8 cellular contexts compared by ENCODE assay signal in genomic region chr3:72347819-72348319, GRCh38.
DNase-seq lines count a peak whose midpoint lies in the region; ATAC-seq and TF ChIP-seq lines count a peak whose summit lies in the region.

No MANE protein-coding gene starts in this region.

- TF ChIP-seq CTCF in GM12865 (IDR thresholded peaks at IDR 0.05; ENCODE audit: insufficient read depth, low read depth, low read length, missing control alignments) = peak; percentile 14
- TF ChIP-seq CTCF in WTC11 (IDR thresholded peaks at IDR 0.05) = no peak
- TF ChIP-seq CTCF in tibial nerve (IDR thresholded peaks at IDR 0.05) = no peak

- TF ChIP-seq EP300 in tibial nerve (IDR thresholded peaks at IDR 0.05) = peak; percentile 36 to 83

- ATAC-seq in HG03060 (IDR thresholded peaks at IDR 0.05; ENCODE audit: low read depth, unreplicated experiment) (peak; percentile 49), WTC11 (peak; percentile 94), GM18867 (IDR thresholded peaks at IDR 0.05; ENCODE audit: unreplicated experiment) (no peak)

- peak overlapping the region in 2 of 4 donors; percentile 35 for H3K27ac ChIP-seq in tibial nerve

- POLR2A ChIA-PET in WTC11 (lab: Charles Lee) = no interaction called here

- no peaks in the 10 kb centered on the region for H3K9me3 ChIP-seq in tibial nerve

- peaks cover 18% of the 10 kb centered on the region for H3K4me1 Mint-ChIP-seq in WTC11

- no peaks in the 10 kb centered on the region for H3K27me3 ChIP-seq in tibial nerve

- CTCF ChIA-PET in WTC11 (lab: Charles Lee) = interaction anchor here (0.9 to 1.2 kb wide), 9 partner anchors 8 to 318 kb away, joined by 3 to 5 read pairs (median 3); no protein-coding TSS in a partner anchor

- H3K27me3 Mint-ChIP-seq in WTC11 (ENCODE audit: low read depth) = no peaks in the 10 kb centered on the region

- H3K36me3 Mint-ChIP-seq in WTC11 = no peaks in the 10 kb centered on the region

- H3K27ac Mint-ChIP-seq in WTC11 = no peak overlapping the region

- H3K36me3 ChIP-seq in tibial nerve = no peaks in the 10 kb centered on the region

- no peak overlapping the region for H3K4me3 Mint-ChIP-seq in WTC11

- H3K4me1 ChIP-seq in tibial nerve = peaks cover 0 to 22% (median 5%) of the 10 kb centered on the region in 4 donors

- 67 to 72% methylated on average over 20 of the region's 20 CpGs for WGBS in tibial nerve, 2 donors

- DNase-seq in GM12865 (ENCODE audit: low read depth) (peak; percentile 84), WTC11 (ENCODE audit: low spot score) (peak; percentile 66), ecto neural progenitor cell (ENCODE audit: low spot score) (peak; percentile 73), myocyte (ENCODE audit: low read depth) (peak; percentile 92), tibial nerve (ENCODE audit: low spot score in 2 of 2) (peak; percentile 39 to 82), OCI-M1 (lab: John Stamatoyannopoulos, UW) (no peak)

- no peak for TF ChIP-seq POLR2A in tibial nerve (IDR thresholded peaks at IDR 0.05)

- H3K4me3 ChIP-seq in GM12865 (ENCODE audit: low read depth, low read length) (no peak overlapping the region), tibial nerve (no peak overlapping the region)

- peaks cover 6% of the 10 kb centered on the region for H3K9me3 Mint-ChIP-seq in WTC11

TF ChIP-seq in WTC11, 78 proteins besides CTCF, POLR2A, EP300 and RAD21 (continues in another document):
- TF ChIP-seq, protein P1, sequence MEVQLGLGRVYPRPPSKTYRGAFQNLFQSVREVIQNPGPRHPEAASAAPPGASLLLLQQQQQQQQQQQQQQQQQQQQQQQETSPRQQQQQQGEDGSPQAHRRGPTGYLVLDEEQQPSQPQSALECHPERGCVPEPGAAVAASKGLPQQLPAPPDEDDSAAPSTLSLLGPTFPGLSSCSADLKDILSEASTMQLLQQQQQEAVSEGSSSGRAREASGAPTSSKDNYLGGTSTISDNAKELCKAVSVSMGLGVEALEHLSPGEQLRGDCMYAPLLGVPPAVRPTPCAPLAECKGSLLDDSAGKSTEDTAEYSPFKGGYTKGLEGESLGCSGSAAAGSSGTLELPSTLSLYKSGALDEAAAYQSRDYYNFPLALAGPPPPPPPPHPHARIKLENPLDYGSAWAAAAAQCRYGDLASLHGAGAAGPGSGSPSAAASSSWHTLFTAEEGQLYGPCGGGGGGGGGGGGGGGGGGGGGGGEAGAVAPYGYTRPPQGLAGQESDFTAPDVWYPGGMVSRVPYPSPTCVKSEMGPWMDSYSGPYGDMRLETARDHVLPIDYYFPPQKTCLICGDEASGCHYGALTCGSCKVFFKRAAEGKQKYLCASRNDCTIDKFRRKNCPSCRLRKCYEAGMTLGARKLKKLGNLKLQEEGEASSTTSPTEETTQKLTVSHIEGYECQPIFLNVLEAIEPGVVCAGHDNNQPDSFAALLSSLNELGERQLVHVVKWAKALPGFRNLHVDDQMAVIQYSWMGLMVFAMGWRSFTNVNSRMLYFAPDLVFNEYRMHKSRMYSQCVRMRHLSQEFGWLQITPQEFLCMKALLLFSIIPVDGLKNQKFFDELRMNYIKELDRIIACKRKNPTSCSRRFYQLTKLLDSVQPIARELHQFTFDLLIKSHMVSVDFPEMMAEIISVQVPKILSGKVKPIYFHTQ (CRISPR knock-in tag; IDR thresholded peaks at IDR 0.05) = no peak
- TF ChIP-seq SOX15 (CRISPR knock-in tag; IDR thresholded peaks at IDR 0.05) (no peak), ATF6 (CRISPR knock-in tag; IDR thresholded peaks at IDR 0.05) (no peak), TP53 (CRISPR knock-in tag; IDR thresholded peaks at IDR 0.05) (no peak), TEAD4 (CRISPR knock-in tag; IDR thresholded peaks at IDR 0.05) (no peak), ELF4 (CRISPR knock-in tag; IDR thresholded peaks at IDR 0.05; ENCODE audit: low read depth) (no peak)
- TF ChIP-seq, protein P2, sequence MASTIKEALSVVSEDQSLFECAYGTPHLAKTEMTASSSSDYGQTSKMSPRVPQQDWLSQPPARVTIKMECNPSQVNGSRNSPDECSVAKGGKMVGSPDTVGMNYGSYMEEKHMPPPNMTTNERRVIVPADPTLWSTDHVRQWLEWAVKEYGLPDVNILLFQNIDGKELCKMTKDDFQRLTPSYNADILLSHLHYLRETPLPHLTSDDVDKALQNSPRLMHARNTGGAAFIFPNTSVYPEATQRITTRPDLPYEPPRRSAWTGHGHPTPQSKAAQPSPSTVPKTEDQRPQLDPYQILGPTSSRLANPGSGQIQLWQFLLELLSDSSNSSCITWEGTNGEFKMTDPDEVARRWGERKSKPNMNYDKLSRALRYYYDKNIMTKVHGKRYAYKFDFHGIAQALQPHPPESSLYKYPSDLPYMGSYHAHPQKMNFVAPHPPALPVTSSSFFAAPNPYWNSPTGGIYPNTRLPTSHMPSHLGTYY (CRISPR knock-in tag; IDR thresholded peaks at IDR 0.05) = no peak
- TF ChIP-seq, protein P3, sequence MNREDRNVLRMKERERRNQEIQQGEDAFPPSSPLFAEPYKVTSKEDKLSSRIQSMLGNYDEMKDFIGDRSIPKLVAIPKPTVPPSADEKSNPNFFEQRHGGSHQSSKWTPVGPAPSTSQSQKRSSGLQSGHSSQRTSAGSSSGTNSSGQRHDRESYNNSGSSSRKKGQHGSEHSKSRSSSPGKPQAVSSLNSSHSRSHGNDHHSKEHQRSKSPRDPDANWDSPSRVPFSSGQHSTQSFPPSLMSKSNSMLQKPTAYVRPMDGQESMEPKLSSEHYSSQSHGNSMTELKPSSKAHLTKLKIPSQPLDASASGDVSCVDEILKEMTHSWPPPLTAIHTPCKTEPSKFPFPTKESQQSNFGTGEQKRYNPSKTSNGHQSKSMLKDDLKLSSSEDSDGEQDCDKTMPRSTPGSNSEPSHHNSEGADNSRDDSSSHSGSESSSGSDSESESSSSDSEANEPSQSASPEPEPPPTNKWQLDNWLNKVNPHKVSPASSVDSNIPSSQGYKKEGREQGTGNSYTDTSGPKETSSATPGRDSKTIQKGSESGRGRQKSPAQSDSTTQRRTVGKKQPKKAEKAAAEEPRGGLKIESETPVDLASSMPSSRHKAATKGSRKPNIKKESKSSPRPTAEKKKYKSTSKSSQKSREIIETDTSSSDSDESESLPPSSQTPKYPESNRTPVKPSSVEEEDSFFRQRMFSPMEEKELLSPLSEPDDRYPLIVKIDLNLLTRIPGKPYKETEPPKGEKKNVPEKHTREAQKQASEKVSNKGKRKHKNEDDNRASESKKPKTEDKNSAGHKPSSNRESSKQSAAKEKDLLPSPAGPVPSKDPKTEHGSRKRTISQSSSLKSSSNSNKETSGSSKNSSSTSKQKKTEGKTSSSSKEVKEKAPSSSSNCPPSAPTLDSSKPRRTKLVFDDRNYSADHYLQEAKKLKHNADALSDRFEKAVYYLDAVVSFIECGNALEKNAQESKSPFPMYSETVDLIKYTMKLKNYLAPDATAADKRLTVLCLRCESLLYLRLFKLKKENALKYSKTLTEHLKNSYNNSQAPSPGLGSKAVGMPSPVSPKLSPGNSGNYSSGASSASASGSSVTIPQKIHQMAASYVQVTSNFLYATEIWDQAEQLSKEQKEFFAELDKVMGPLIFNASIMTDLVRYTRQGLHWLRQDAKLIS (CRISPR knock-in tag; IDR thresholded peaks at IDR 0.05; ENCODE audit: borderline replicate concordance) = no peak
- TF ChIP-seq, protein P4, sequence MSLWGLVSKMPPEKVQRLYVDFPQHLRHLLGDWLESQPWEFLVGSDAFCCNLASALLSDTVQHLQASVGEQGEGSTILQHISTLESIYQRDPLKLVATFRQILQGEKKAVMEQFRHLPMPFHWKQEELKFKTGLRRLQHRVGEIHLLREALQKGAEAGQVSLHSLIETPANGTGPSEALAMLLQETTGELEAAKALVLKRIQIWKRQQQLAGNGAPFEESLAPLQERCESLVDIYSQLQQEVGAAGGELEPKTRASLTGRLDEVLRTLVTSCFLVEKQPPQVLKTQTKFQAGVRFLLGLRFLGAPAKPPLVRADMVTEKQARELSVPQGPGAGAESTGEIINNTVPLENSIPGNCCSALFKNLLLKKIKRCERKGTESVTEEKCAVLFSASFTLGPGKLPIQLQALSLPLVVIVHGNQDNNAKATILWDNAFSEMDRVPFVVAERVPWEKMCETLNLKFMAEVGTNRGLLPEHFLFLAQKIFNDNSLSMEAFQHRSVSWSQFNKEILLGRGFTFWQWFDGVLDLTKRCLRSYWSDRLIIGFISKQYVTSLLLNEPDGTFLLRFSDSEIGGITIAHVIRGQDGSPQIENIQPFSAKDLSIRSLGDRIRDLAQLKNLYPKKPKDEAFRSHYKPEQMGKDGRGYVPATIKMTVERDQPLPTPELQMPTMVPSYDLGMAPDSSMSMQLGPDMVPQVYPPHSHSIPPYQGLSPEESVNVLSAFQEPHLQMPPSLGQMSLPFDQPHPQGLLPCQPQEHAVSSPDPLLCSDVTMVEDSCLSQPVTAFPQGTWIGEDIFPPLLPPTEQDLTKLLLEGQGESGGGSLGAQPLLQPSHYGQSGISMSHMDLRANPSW (CRISPR knock-in tag; conservative IDR thresholded peaks at IDR 0.05; ENCODE audit: low read depth) = no peak
